ENCODE assay signal across 1 cellular context in the genomic region with DNA sequence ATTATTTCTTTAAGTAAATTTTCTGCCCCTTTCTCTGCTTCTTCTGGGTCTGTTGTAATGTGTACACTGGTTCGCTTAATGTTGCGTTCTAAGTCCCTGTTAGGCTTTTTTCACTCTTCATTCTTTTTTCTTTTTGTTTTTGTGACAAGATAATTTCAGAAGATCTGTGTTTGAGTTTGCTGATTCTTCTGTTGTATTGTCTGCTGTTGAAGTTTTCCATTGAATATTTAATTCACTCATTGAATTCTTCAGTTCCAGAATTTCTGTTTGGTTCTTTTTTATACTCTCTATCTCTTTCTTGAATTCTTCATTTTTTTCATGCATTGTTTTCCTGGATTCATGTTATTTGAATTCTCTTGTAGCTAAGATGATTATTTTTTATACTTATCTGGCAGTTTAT.
TF ChIP-seq lines count a peak whose summit lies in the region.

No MANE protein-coding gene starts in this region.

TF ChIP-seq in K562, 482 proteins besides CTCF, POLR2A, EP300 and RAD21 (continued from another document):
- TF ChIP-seq, protein P1, sequence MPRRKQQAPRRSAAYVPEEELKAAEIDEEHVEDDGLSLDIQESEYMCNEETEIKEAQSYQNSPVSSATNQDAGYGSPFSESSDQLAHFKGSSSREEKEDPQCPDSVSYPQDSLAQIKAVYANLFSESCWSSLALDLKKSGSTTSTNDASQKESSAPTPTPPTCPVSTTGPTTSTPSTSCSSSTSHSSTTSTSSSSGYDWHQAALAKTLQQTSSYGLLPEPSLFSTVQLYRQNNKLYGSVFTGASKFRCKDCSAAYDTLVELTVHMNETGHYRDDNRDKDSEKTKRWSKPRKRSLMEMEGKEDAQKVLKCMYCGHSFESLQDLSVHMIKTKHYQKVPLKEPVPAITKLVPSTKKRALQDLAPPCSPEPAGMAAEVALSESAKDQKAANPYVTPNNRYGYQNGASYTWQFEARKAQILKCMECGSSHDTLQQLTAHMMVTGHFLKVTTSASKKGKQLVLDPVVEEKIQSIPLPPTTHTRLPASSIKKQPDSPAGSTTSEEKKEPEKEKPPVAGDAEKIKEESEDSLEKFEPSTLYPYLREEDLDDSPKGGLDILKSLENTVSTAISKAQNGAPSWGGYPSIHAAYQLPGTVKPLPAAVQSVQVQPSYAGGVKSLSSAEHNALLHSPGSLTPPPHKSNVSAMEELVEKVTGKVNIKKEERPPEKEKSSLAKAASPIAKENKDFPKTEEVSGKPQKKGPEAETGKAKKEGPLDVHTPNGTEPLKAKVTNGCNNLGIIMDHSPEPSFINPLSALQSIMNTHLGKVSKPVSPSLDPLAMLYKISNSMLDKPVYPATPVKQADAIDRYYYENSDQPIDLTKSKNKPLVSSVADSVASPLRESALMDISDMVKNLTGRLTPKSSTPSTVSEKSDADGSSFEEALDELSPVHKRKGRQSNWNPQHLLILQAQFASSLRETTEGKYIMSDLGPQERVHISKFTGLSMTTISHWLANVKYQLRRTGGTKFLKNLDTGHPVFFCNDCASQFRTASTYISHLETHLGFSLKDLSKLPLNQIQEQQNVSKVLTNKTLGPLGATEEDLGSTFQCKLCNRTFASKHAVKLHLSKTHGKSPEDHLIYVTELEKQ (CRISPR knock-in tag; IDR thresholded peaks at IDR 0.05) = no peak
- peak; percentile 47; the same call in 1 of the 2 replicates for TF ChIP-seq TRIM28 (IDR thresholded peaks at IDR 0.05)
